ENCODE assay signal across 12 cellular contexts in the genomic region with DNA sequence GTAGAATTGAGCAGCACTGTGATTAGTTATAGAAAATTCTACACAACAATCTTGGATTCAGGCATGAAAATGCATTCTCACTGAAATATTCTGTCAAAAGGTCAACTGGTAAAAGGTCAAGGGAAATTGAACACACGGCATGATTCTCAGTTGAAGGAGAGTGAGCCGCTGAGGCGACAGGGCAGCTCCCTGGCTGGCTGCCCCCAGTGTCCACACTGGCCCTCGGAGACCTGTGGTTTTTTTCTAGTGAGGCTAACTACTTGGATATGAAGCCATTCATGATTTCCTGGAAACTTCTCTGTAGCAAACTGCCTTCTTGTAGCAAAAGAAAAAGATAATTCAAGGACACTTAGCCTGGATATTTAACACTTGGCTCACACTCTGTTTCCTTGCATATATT. TPM values are rescaled to one million over a fixed set of nuclear protein-coding genes. Genes with fewer than 3 reads are reported as not detected.
DNase-seq lines count a peak whose midpoint lies in the region; ATAC-seq, FAIRE-seq and TF ChIP-seq lines count a peak whose summit lies in the region.
"Had no signal": no experiment of that assay in that cellular context is flagged by ENCODE, and none has a peak within 500 bp of the region (broad histone marks: within the 10 kb centered on the region; RNA-seq: fewer than 3 reads in every experiment).

No MANE protein-coding gene starts in this region.

- H3K27ac ChIP-seq in endothelial cell of umbilical vein (ENCODE audit: insufficient read depth, low read depth, low read length) = peak overlapping the region; percentile 80
- H3K27ac ChIP-seq in upper lobe of right lung = peak overlapping the region; percentile 52

- no peak for TF ChIP-seq POLR2A in endothelial cell of umbilical vein (IDR thresholded peaks at IDR 0.05; ENCODE audit: low read depth, low read length)

- dilution Hi-C loops in endothelial cell of umbilical vein (cut with MboI; ENCODE audit: extremely low pct_ligation_motif_present, low sequenced_read_pairs) = no loop called here

- no peaks in the 10 kb centered on the region for H3K36me3 ChIP-seq in endothelial cell of umbilical vein (ENCODE audit: control insufficient read depth in 2 of 2, extremely low read depth in 1 of 2, insufficient read depth in 2 of 2, low read length in 2 of 2)
- no peaks in the 10 kb centered on the region for H3K36me3 ChIP-seq in mucosa of descending colon (ENCODE audit: low read depth)
- H3K36me3 ChIP-seq in upper lobe of right lung = no peaks in the 10 kb centered on the region

- no peak for FAIRE-seq in endothelial cell of umbilical vein (lab: Jason Lieb, UNC)
- FAIRE-seq: A204.1, frontal cortex had no signal

- DNase-seq in NCI-H2029 treated with DMSO at 0.1 percent for 48 hours (lab: John Stamatoyannopoulos, UW) (peak; percentile 18), NCI-H2029 (lab: John Stamatoyannopoulos, UW) (no peak), endothelial cell of umbilical vein (ENCODE audit: low read depth, low spot score) (peak; percentile 79), mucosa of descending colon (peak; percentile 51 to 62 (median 55)), upper lobe of right lung (peak; percentile 78), NCI-H1694 (lab: John Stamatoyannopoulos, UW) (no peak), pons (ENCODE audit: low spot score) (no peak)
- DNase-seq: activated T-cell treated with anti-CD3 and anti-CD28 coated beads, Interleukin-2, amount 50 U/mL, for 4 hours had no signal

- TF ChIP-seq CTCF in endothelial cell of umbilical vein (IDR thresholded peaks at IDR 0.05; ENCODE audit: extremely low read depth in 1 of 2, insufficient read depth in 1 of 2, low read depth in 1 of 2, low read length in 2 of 2) (no peak), mucosa of descending colon (IDR thresholded peaks at IDR 0.05) (no peak), upper lobe of right lung (IDR thresholded peaks at IDR 0.05) (no peak)

- no TSS peak for BruUV-seq in endothelial cell of umbilical vein (replicated peaks; lab: Mats Ljungman, UMichigan)

- no peaks in the 10 kb centered on the region for H3K9me1 ChIP-seq in endothelial cell of umbilical vein (replicated peaks; ENCODE audit: control insufficient read depth, extremely low read depth, insufficient read depth, low read length)

- H3K4me3 ChIP-seq in endothelial cell of umbilical vein (replicated peaks in 1 of 3; ENCODE audit: insufficient read depth in 1 of 3, low read depth in 1 of 3, low read length in 3 of 3) = peak overlapping the region in 1 of 3 experiments; percentile 16
- H3K4me3 ChIP-seq in mucosa of descending colon = no peak overlapping the region
- no peak overlapping the region for H3K4me3 ChIP-seq in upper lobe of right lung
- H3K4me3 ChIP-seq: GM23338 had no signal

- peak overlapping the region; percentile 77 for H3K4me2 ChIP-seq in endothelial cell of umbilical vein (ENCODE audit: insufficient read depth, low read length)
- H3K4me2 ChIP-seq: GM23338 had no signal

- H3K4me1 ChIP-seq in endothelial cell of umbilical vein (ENCODE audit: control insufficient read depth, extremely low read depth, insufficient read depth, low read length) (peaks cover 53% of the 10 kb centered on the region), mucosa of descending colon (ENCODE audit: low read depth) (no peaks in the 10 kb centered on the region), upper lobe of right lung (peaks cover 12% of the 10 kb centered on the region)

- H3K9me3 ChIP-seq in endothelial cell of umbilical vein (replicated peaks; ENCODE audit: control insufficient read depth, insufficient read depth, low read length) (no peaks in the 10 kb centered on the region), mucosa of descending colon (no peaks in the 10 kb centered on the region), upper lobe of right lung (no peaks in the 10 kb centered on the region)

- ATAC-seq in mucosa of descending colon (peak; percentile 83), upper lobe of right lung (peak; percentile 91), GM18868 (IDR thresholded peaks at IDR 0.05; ENCODE audit: unreplicated experiment) (no peak)
- ATAC-seq: activated T-cell treated with anti-CD3 and anti-CD28 coated beads, Interleukin-2, amount 50 U/mL, for 4 hours; GM23338 had no signal

- intact Hi-C loops in endothelial cell of umbilical vein (cut with micrococcal nuclease) = loop anchor here (1.0 to 5.0 kb wide), 7 partner anchors 22 to 1009 kb away; partner anchors contain the start of gene SIAH2
- intact Hi-C loops in mucosa of descending colon (cut with DNase I, micrococcal nuclease) = no loop called here
- intact Hi-C loops in upper lobe of right lung (cut with DNase I) = no loop called here

- peaks cover 3% of the 10 kb centered on the region for H3K79me2 ChIP-seq in endothelial cell of umbilical vein (ENCODE audit: control insufficient read depth, insufficient read depth, low read length)

- H4K20me1 ChIP-seq in endothelial cell of umbilical vein (replicated peaks; ENCODE audit: control insufficient read depth, extremely low read depth, insufficient read depth, low read length) = no peaks in the 10 kb centered on the region

- H3K27me3 ChIP-seq in endothelial cell of umbilical vein (ENCODE audit: control insufficient read depth in 2 of 2, insufficient read depth in 2 of 2, low read length in 2 of 2) = no peaks in the 10 kb centered on the region
- no peaks in the 10 kb centered on the region for H3K27me3 ChIP-seq in upper lobe of right lung

- CTCF ChIA-PET in endothelial cell of umbilical vein (lab: Charles Lee) = interaction anchor here (1.1 to 1.8 kb wide), 5 partner anchors 11 to 304 kb away, joined by 3 to 5 read pairs (median 4); no protein-coding TSS in a partner anchor

- H3K9ac ChIP-seq in endothelial cell of umbilical vein (replicated peaks; ENCODE audit: extremely low read depth, insufficient read depth, low read length) = peak overlapping the region; percentile 64

- POLR2A ChIA-PET in endothelial cell of umbilical vein (lab: Charles Lee) = no interaction called here

- peak overlapping the region; percentile 77 for H2AFZ ChIP-seq in endothelial cell of umbilical vein (ENCODE audit: low read depth, low read length)
- H2AFZ ChIP-seq: GM23338 had no signal

TF ChIP-seq in endothelial cell of umbilical vein, 7 proteins besides CTCF, POLR2A, EP300 and RAD21:
- TF ChIP-seq JUN (IDR thresholded peaks at IDR 0.05; ENCODE audit: borderline replicate concordance, insufficient read depth, insufficient read length, low read depth) (no peak), FOS (IDR thresholded peaks at IDR 0.05; ENCODE audit: borderline replicate concordance, insufficient read depth, low read length) (no peak), MYC (IDR thresholded peaks at IDR 0.05; ENCODE audit: low read depth, low read length) (no peak), POLR2AphosphoS5 (IDR thresholded peaks at IDR 0.05; ENCODE audit: insufficient read depth, low read depth, low read length) (no peak), EZH2 (IDR thresholded peaks at IDR 0.05; ENCODE audit: borderline replicate concordance, low read depth, low read length, severe bottlenecking) (no peak), GATA2 (IDR thresholded peaks at IDR 0.05; ENCODE audit: insufficient read depth, insufficient read length, low read depth, low read length) (no peak)
- TF ChIP-seq, protein P1, sequence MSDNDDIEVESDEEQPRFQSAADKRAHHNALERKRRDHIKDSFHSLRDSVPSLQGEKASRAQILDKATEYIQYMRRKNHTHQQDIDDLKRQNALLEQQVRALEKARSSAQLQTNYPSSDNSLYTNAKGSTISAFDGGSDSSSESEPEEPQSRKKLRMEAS (IDR thresholded peaks at IDR 0.05; ENCODE audit: insufficient read depth, insufficient read length) = no peak

RNA-seq across cellular contexts. Expression of gene AADACL2, which starts 37.2 kb away (rescaled TPM):
- total RNA-seq in endothelial cell of umbilical vein (not detected in 2 replicates), mucosa of descending colon (under 1 TPM in 1 of 3 donors, not detected in 2; 0.28 TPM), upper lobe of right lung (not detected)
- not detected in 2 replicates for polyA plus RNA-seq in endothelial cell of umbilical vein
- polyA plus RNA-seq in endothelial cell of umbilical vein (2011; cell fraction: cytosol; rRNA removed) = not detected in 2 replicates
- not detected in 2 replicates for polyA plus RNA-seq in endothelial cell of umbilical vein (2011; cell fraction: nucleus; rRNA removed)
- polyA plus RNA-seq in endothelial cell of umbilical vein (2012) = not detected in 2 replicates
- not detected in 2 replicates for polyA minus RNA-seq in endothelial cell of umbilical vein
- polyA minus RNA-seq in endothelial cell of umbilical vein (2011; cell fraction: cytosol; rRNA and poly(A)+ RNA removed) = not detected
- polyA minus RNA-seq in endothelial cell of umbilical vein (2011; cell fraction: nucleus; rRNA and poly(A)+ RNA removed) = not detected in 2 replicates
- total RNA-seq: activated T-cell treated with anti-CD3 and anti-CD28 coated beads, Interleukin-2, amount 50 U/mL, for 4 hours; frontal cortex; GM23338 had no signal
- polyA plus RNA-seq: GM23338 had no signal

RNA-seq across cellular contexts. Expression of gene AADAC, which starts 43.0 kb away (rescaled TPM):
- 0.27 and 1.0 TPM in 2 replicates for total RNA-seq in endothelial cell of umbilical vein
- polyA plus RNA-seq in endothelial cell of umbilical vein = 0.32 and 0.62 TPM in 2 replicates
- 0.31 and 0.32 TPM in 2 replicates for polyA plus RNA-seq in endothelial cell of umbilical vein (2011; cell fraction: cytosol; rRNA removed)
- polyA plus RNA-seq in endothelial cell of umbilical vein (2011; cell fraction: nucleus; rRNA removed) = 3.2 and 7.8 TPM in 2 replicates
- 1.7 and 3.8 TPM in 2 replicates for polyA plus RNA-seq in endothelial cell of umbilical vein (2012)
- not detected in 2 replicates for polyA minus RNA-seq in endothelial cell of umbilical vein
- polyA minus RNA-seq in endothelial cell of umbilical vein (2011; cell fraction: cytosol; rRNA and poly(A)+ RNA removed) = not detected
- 0.24 and 1.3 TPM in 2 replicates for polyA minus RNA-seq in endothelial cell of umbilical vein (2011; cell fraction: nucleus; rRNA and poly(A)+ RNA removed)
- total RNA-seq in mucosa of descending colon = under 1 TPM in 2 of 3 donors, not detected in 1; 0.19 to 0.35 TPM
- 3.2 TPM for total RNA-seq in upper lobe of right lung
- total RNA-seq: frontal cortex, GM23338 had no signal
- polyA plus RNA-seq: GM23338 had no signal

Comparison
In these comparisons a context has a peak if more than half of its experiments do, and no peak if none do; other contexts are left out.
1. DNase-seq: peak in NCI-H2029 treated with DMSO at 0.1 percent for 48 hours (single experiment), endothelial cell of umbilical vein (single experiment), mucosa of descending colon (3 of 3) and upper lobe of right lung (single experiment); none in NCI-H2029 (single experiment), NCI-H1694 (single experiment) and pons (single experiment).